In the genomic region with DNA sequence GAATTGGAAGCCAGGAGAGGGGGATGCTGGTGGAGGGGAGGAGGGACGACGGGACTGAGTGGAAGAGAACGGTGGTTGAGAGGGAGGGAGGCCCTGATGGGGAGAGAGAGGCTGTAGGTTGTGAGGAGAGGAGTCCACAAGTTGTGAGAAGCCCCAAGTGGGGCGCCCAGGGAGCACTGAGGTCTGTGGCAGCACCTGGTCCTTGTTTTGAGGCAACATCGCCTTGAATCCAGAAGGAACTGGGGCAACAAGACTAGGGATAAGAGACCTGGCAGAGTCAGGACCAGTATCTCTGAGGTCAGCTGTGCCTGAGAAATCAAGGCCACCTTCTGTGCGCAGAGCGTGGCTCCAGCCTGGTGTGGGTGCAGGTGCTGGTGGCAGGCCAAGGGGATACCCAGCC, we compare ENCODE assay signal across 22 cellular contexts. TPM values are rescaled to one million over a fixed set of nuclear protein-coding genes. Genes with fewer than 3 reads are reported as not detected.
DNase-seq lines count a peak whose midpoint lies in the region; FAIRE-seq and TF ChIP-seq lines count a peak whose summit lies in the region.
"Had no signal": no experiment of that assay in that cellular context is flagged by ENCODE, and none has a peak within 500 bp of the region (broad histone marks: within the 10 kb centered on the region; RNA-seq: fewer than 3 reads in every experiment).

No MANE protein-coding gene starts in this region.

- no peak overlapping the region for H2AK5ac ChIP-seq in H1 (ENCODE audit: low read depth, low read length)

- H3K4me2 ChIP-seq in H1 (ENCODE audit: insufficient read depth in 1 of 2, low read depth in 2 of 2, low read length in 2 of 2): no peak overlapping the region
- no peak overlapping the region for H3K4me2 ChIP-seq in neural progenitor cell
- no peak overlapping the region for H3K4me2 ChIP-seq in SK-N-SH
- H3K4me2 ChIP-seq: A549 had no signal

- peak overlapping the region; percentile 63; the same call in 1 of the 2 replicates for H2BK15ac ChIP-seq in H1 (ENCODE audit: low read length)

- TF ChIP-seq POLR2A in H1 (IDR thresholded peaks at IDR 0.05; ENCODE audit: control extremely low read depth in 1 of 2, low read depth in 2 of 2, low read length in 2 of 2): no peak

- no peak overlapping the region for H3K56ac ChIP-seq in H1 (replicated peaks; ENCODE audit: insufficient read length, low read depth, low read length)

- peak overlapping the region; percentile 65 for H3K27ac Mint-ChIP-seq in neural progenitor cell
- H3K27ac Mint-ChIP-seq: CD8-positive, alpha-beta T cell; HFFc6 had no signal

- peaks cover 3% of the 10 kb centered on the region for H3K9me3 Mint-ChIP-seq in neural progenitor cell
- H3K9me3 Mint-ChIP-seq: HFFc6 had no signal

- no peak for FAIRE-seq in H1 (lab: Jason Lieb, UNC)
- FAIRE-seq: A549, D721Med, G401.6, GM12891 had no signal

- H3K27me3 ChIP-seq in H1 (replicated peaks in 1 of 4; ENCODE audit: control insufficient read depth in 3 of 4, extremely low read depth in 1 of 4, insufficient read depth in 3 of 4, low read length in 3 of 4) (no peaks in the 10 kb centered on the region), neural progenitor cell (peaks cover 7% of the 10 kb centered on the region), SK-N-SH (ENCODE audit: insufficient read depth) (peaks cover 24% of the 10 kb centered on the region; the same call in 1 of the 2 replicates)
- H3K27me3 ChIP-seq: BE2C had no signal

- TF ChIP-seq RAD21 in H1 (IDR thresholded peaks at IDR 0.05 in 1 of 2, conservative IDR thresholded peaks at IDR 0.05 in 1 of 2; ENCODE audit: low read depth in 2 of 2, low read length in 2 of 2): no peak
- TF ChIP-seq RAD21 in SK-N-SH (IDR thresholded peaks at IDR 0.05; ENCODE audit: low read length): no peak

- no peak overlapping the region for H2BK12ac ChIP-seq in H1 (ENCODE audit: low read depth, low read length)

- no peak overlapping the region for H4K5ac ChIP-seq in H1 (ENCODE audit: insufficient read length, low read depth, low read length)

- H3K9me3 ChIP-seq in HEK293 (ENCODE audit: control insufficient read depth, insufficient read depth, low read depth, low read length) (no peaks in the 10 kb centered on the region), H1 (ENCODE audit: insufficient read depth in 2 of 2, low read depth in 1 of 2, low read length in 1 of 2) (no peaks in the 10 kb centered on the region), neural progenitor cell (ENCODE audit: low read depth) (no peaks in the 10 kb centered on the region), SK-N-SH (peaks cover 4% of the 10 kb centered on the region)
- H3K9me3 ChIP-seq: A549, BE2C, HAP-1 had no signal

- H3K79me1 ChIP-seq in H1 (ENCODE audit: low read depth, low read length): peaks cover 4% of the 10 kb centered on the region; the same call in 1 of the 2 replicates

- H3K9ac ChIP-seq in H1 (replicated peaks in 1 of 4; ENCODE audit: extremely low read depth in 1 of 4, low read depth in 3 of 4, low read length in 3 of 4) (no peak overlapping the region), neural progenitor cell (no peak overlapping the region), SK-N-SH (no peak overlapping the region)
- H3K9ac ChIP-seq: GM23248 had no signal

- no peak for TF ChIP-seq EP300 in H1 (IDR thresholded peaks at IDR 0.05; ENCODE audit: borderline replicate concordance in 1 of 2, low read depth in 2 of 2, low read length in 2 of 2)
- TF ChIP-seq EP300 in SK-N-SH (IDR thresholded peaks at IDR 0.05; ENCODE audit: borderline replicate concordance in 1 of 2, low read depth in 1 of 2, low read length in 1 of 2): no peak

- H3K23ac ChIP-seq in H1 (ENCODE audit: insufficient read length): no peak overlapping the region

- no peak overlapping the region for H2BK5ac ChIP-seq in H1 (ENCODE audit: low read depth, low read length)

- peaks cover 5% of the 10 kb centered on the region for H3K27me3 Mint-ChIP-seq in neural progenitor cell (ENCODE audit: insufficient read depth, low read depth)

- WGBS in H1 (ENCODE audit: extremely low coverage in 1 of 2, insufficient coverage in 1 of 2, insufficient read length in 1 of 2, insufficient replicate concordance in 2 of 2, low coverage in 1 of 2, low lambda C conversion rate in 2 of 2, missing lambda C conversion rate in 1 of 2), 2 experiments: 88% methylated on average over 7 of the region's 7 CpGs; no CpG with 5 or more reads in 1 of the 2 experiments
- 80% methylated on average over 7 of the region's 7 CpGs for WGBS in SK-N-SH (ENCODE audit: low lambda C conversion rate)

- H3K4me1 ChIP-seq in HEK293 (ENCODE audit: control insufficient read depth, insufficient read depth, low read length) (no peaks in the 10 kb centered on the region), H1 (replicated peaks in 1 of 4; ENCODE audit: control insufficient read depth in 3 of 4, insufficient read depth in 4 of 4, low read length in 3 of 4) (peaks cover 0 to 4% (median 3%) of the 10 kb centered on the region in 4 experiments; a peak in 5 of 7 replicates), neural progenitor cell (peaks cover 6% of the 10 kb centered on the region), SK-N-SH (ENCODE audit: control insufficient read depth in 1 of 2, insufficient read depth in 2 of 2, low read depth in 1 of 2, low read length in 1 of 2) (peaks cover 4 to 8% of the 10 kb centered on the region in 2 experiments; a peak in 3 of 4 replicates)
- H3K4me1 ChIP-seq: BE2C had no signal

- H3K4me3 Mint-ChIP-seq in neural progenitor cell: no peak overlapping the region
- H3K4me3 Mint-ChIP-seq: CD8-positive, alpha-beta T cell; HFFc6 had no signal

- no peak overlapping the region for H2BK120ac ChIP-seq in H1 (replicated peaks; ENCODE audit: low read depth, low read length)

- H3K4me3 ChIP-seq in HEK293 (ENCODE audit: low read depth, low read length) (no peak overlapping the region), H1 (ENCODE audit: extremely low read depth in 1 of 4, insufficient read depth in 2 of 4, low read depth in 3 of 4, low read length in 4 of 4) (no peak overlapping the region), neural progenitor cell (no peak overlapping the region), SK-N-SH (ENCODE audit: low read depth in 2 of 2, low read length in 1 of 2) (no peak overlapping the region)
- H3K4me3 ChIP-seq: A549, GM23248, HAP-1 had no signal

- H4K8ac ChIP-seq in H1 (ENCODE audit: extremely low read depth, insufficient read depth, low read length): peak overlapping the region; percentile 71; the same call in 1 of the 2 replicates

- no peaks in the 10 kb centered on the region for H3K36me3 Mint-ChIP-seq in neural progenitor cell

- peaks cover 0 to under 1% of the 10 kb centered on the region in 2 experiments; a peak in 1 of 3 replicates for H3K36me3 ChIP-seq in HEK293 (ENCODE audit: control insufficient read depth in 2 of 2, insufficient read depth in 1 of 2, low read length in 2 of 2)
- no peaks in the 10 kb centered on the region for H3K36me3 ChIP-seq in H1 (ENCODE audit: control insufficient read depth in 2 of 4, insufficient read depth in 4 of 4, low read length in 3 of 4)
- no peaks in the 10 kb centered on the region for H3K36me3 ChIP-seq in neural progenitor cell
- no peaks in the 10 kb centered on the region for H3K36me3 ChIP-seq in SK-N-SH (replicated peaks in 1 of 2; ENCODE audit: control insufficient read depth in 1 of 2, insufficient read depth in 2 of 2, low read length in 1 of 2)
- H3K36me3 ChIP-seq: BE2C had no signal

- H2AFZ ChIP-seq in H1 (ENCODE audit: low read length) (no peak overlapping the region), neural progenitor cell (replicated peaks) (no peak overlapping the region), SK-N-SH (ENCODE audit: low read depth) (no peak overlapping the region)
- H2AFZ ChIP-seq: GM23248 had no signal

- H3K79me2 ChIP-seq in H1 (ENCODE audit: control insufficient read depth in 1 of 2, insufficient read depth in 2 of 2, low read length in 2 of 2) (peaks cover 0 to 9% of the 10 kb centered on the region in 2 experiments; a peak in 2 of 4 replicates), neural progenitor cell (ENCODE audit: low read depth) (peaks cover 11% of the 10 kb centered on the region), SK-N-SH (ENCODE audit: insufficient read depth) (peaks cover 13% of the 10 kb centered on the region)

- H3K23me2 ChIP-seq in H1 (ENCODE audit: low read depth, low read length): peaks cover 2% of the 10 kb centered on the region; the same call in 1 of the 2 replicates

- H4K91ac ChIP-seq in H1 (replicated peaks; ENCODE audit: insufficient read length, low read length): no peak overlapping the region

- H3F3A ChIP-seq in neural progenitor cell (ENCODE audit: low read depth): peaks cover 8% of the 10 kb centered on the region
- H3F3A ChIP-seq in SK-N-SH (replicated peaks; ENCODE audit: insufficient read depth): no peaks in the 10 kb centered on the region

- H4K20me1 ChIP-seq in H1 (replicated peaks in 1 of 2; ENCODE audit: control insufficient read depth in 1 of 2, insufficient read depth in 2 of 2, low read length in 2 of 2) (peaks cover 2 to 3% of the 10 kb centered on the region in 2 experiments), neural progenitor cell (ENCODE audit: low read depth) (peaks cover 6% of the 10 kb centered on the region), SK-N-SH (ENCODE audit: insufficient read depth) (peaks cover 4% of the 10 kb centered on the region; the same call in 1 of the 2 replicates)

- H3K9me2 ChIP-seq in SK-N-SH: no peaks in the 10 kb centered on the region

- CTCF ChIA-PET in HEK293 (lab: Yijun Ruan, JAX) (no interaction called here), H1 (lab: Charles Lee; ENCODE audit: partially characterized antibody) (interaction anchor here (0.8 to 3.7 kb wide), 6 partner anchors 24 to 127 kb away, joined by 3 to 11 read pairs (median 4); no protein-coding TSS in a partner anchor), SK-N-SH (lab: Yijun Ruan, JAX) (interaction anchor here (1.2 to 1.6 kb wide), 2 partner anchors 28 to 54 kb away, joined by 4 to 5 read pairs; no protein-coding TSS in a partner anchor)

- TF ChIP-seq CTCF in HEK293 (tag by site-specific recombination; IDR thresholded peaks at IDR 0.05) (no peak), H1 (IDR thresholded peaks at IDR 0.05; ENCODE audit: control extremely low read depth in 1 of 3, insufficient read depth in 1 of 3, low read depth in 1 of 3, low read length in 3 of 3) (no peak), neural progenitor cell (IDR thresholded peaks at IDR 0.05) (no peak), SK-N-SH (IDR thresholded peaks at IDR 0.05) (no peak)

- H3K4ac ChIP-seq in H1 (replicated peaks; ENCODE audit: insufficient read length, low read depth, low read length): no peak overlapping the region

- H3K14ac ChIP-seq in H1 (ENCODE audit: insufficient read length): no peak overlapping the region

- H2BK20ac ChIP-seq in H1 (ENCODE audit: low read length): no peak overlapping the region

- H3K4me1 Mint-ChIP-seq in neural progenitor cell: peaks cover 7% of the 10 kb centered on the region

- POLR2A ChIA-PET in HEK293 (lab: Yijun Ruan, JAX): no interaction called here
- POLR2A ChIA-PET in H1 (lab: Charles Lee; ENCODE audit: partially characterized antibody): interaction anchor here (1.2 to 1.5 kb wide), 2 partner anchors 11 to 12 kb away, joined by 4 to 5 read pairs; a partner anchor contains a TSS
- POLR2A ChIA-PET in SK-N-SH (lab: Yijun Ruan, JAX): no interaction called here

- DNase-seq in H1 (ENCODE audit: low read depth in 1 of 2, low spot score in 2 of 2) (no peak), neural progenitor cell (ENCODE audit: low spot score) (no peak), kidney glomerular epithelial cell (lab: John Stamatoyannopoulos, UW) (no peak), SK-N-SH (no peak), amniotic stem cell (lab: John Stamatoyannopoulos, UW) (no peak)
- DNase-seq: BE2C; CD8-positive, alpha-beta T cell; COR-L47; DMS153; DMS79 treated with DMSO at 0.1 percent for 48 hours; EL; GM23248; HFFc6 had no signal

- H3K27ac ChIP-seq in HEK293 (ENCODE audit: extremely low read depth, low read depth, low read length) (no peak overlapping the region), H1 (ENCODE audit: low read depth, low read length) (no peak overlapping the region), neural progenitor cell (no peak overlapping the region), SK-N-SH (ENCODE audit: low read depth in 2 of 2, low read length in 1 of 2) (no peak overlapping the region)
- H3K27ac ChIP-seq: A549, C4-2B, GM23248 had no signal

- H3K18ac ChIP-seq in H1 (ENCODE audit: extremely low read depth, low read length): no peak overlapping the region; the same call in 1 of the 2 replicates

RNA-seq across cellular contexts. Expression of a gene that starts 1.1 kb away (rescaled TPM):
- total RNA-seq in H1 (2021; fragmentation: NEBNext Ultra II Directional; extraction: Animal tissue kit (Norgen Biotek cat#: 25700)): not detected in 2 replicates
- not detected in 2 replicates for polyA plus RNA-seq in H1 (2011; rRNA removed)
- not detected for polyA plus RNA-seq in H1 (2011; cell fraction: cytosol; rRNA removed)
- not detected for polyA plus RNA-seq in H1 (2011; cell fraction: nucleus; rRNA removed)
- not detected in 4 replicates for polyA plus RNA-seq in H1 (2012, experiment 1 of 2)
- not detected for polyA plus RNA-seq in H1 (2012, experiment 2 of 2)
- not detected for polyA plus RNA-seq in H1 (2013, experiment 1 of 2)
- not detected for polyA plus RNA-seq in H1 (2013, experiment 2 of 2)
- not detected in 2 replicates for polyA minus RNA-seq in H1 (2011; rRNA and poly(A)+ RNA removed)
- polyA minus RNA-seq in H1 (2011; cell fraction: cytosol; rRNA and poly(A)+ RNA removed): not detected
- not detected for polyA minus RNA-seq in H1 (2011; cell fraction: nucleus; rRNA and poly(A)+ RNA removed)
- not detected in 2 replicates for total RNA-seq in neural progenitor cell (ENCODE audit: low replicate concordance)
- polyA plus RNA-seq in SK-N-SH (2012; rRNA removed): not detected in 2 replicates
- not detected in 2 replicates for polyA plus RNA-seq in SK-N-SH (2012; cell fraction: cytosol; rRNA removed)
- polyA plus RNA-seq in SK-N-SH (2012; cell fraction: nucleus; rRNA removed): not detected in 2 replicates
- total RNA-seq: CD8-positive, alpha-beta T cell; GM23248; HFFc6; HT1080 had no signal
- polyA plus RNA-seq: A549, AG04450, GM23248 had no signal

RNA-seq across cellular contexts. Expression of a gene that starts 3.7 kb away (rescaled TPM):
- 51.2 and 54.1 TPM in 2 replicates for total RNA-seq in H1 (2021; fragmentation: NEBNext Ultra II Directional; extraction: Animal tissue kit (Norgen Biotek cat#: 25700))
- polyA plus RNA-seq in H1 (2011; rRNA removed) (72.2 and 74.4 TPM in 2 replicates), SK-N-SH (2012; rRNA removed) (47.9 and 51.3 TPM in 2 replicates)
- polyA plus RNA-seq in H1 (2011; cell fraction: cytosol; rRNA removed): 71.6 TPM
- polyA plus RNA-seq in H1 (2011; cell fraction: nucleus; rRNA removed): 92.0 TPM
- polyA plus RNA-seq in H1 (2012, experiment 1 of 2): 36.7 to 55.6 TPM (median 49.3 TPM) in 4 replicates
- 69.2 TPM for polyA plus RNA-seq in H1 (2012, experiment 2 of 2)
- 37.6 TPM for polyA plus RNA-seq in H1 (2013, experiment 1 of 2)
- polyA plus RNA-seq in H1 (2013, experiment 2 of 2): 36.8 TPM
- 87.7 and 101 TPM in 2 replicates for polyA minus RNA-seq in H1 (2011; rRNA and poly(A)+ RNA removed)
- 21.7 TPM for polyA minus RNA-seq in H1 (2011; cell fraction: cytosol; rRNA and poly(A)+ RNA removed)
- 27.5 TPM for polyA minus RNA-seq in H1 (2011; cell fraction: nucleus; rRNA and poly(A)+ RNA removed)
- total RNA-seq in neural progenitor cell (ENCODE audit: low replicate concordance): 25.1 and 39.8 TPM in 2 replicates
- polyA plus RNA-seq in SK-N-SH (2012; cell fraction: cytosol; rRNA removed): 28.0 and 38.7 TPM in 2 replicates
- polyA plus RNA-seq in SK-N-SH (2012; cell fraction: nucleus; rRNA removed): 95.6 and 126 TPM in 2 replicates

RNA-seq across cellular contexts. Expression of a gene that starts 10.7 kb away (rescaled TPM):
- total RNA-seq in H1 (2021; fragmentation: NEBNext Ultra II Directional; extraction: Animal tissue kit (Norgen Biotek cat#: 25700)): not detected in 2 replicates
- polyA plus RNA-seq in H1 (2011; rRNA removed) (0.02 TPM in 2 replicates), SK-N-SH (2012; rRNA removed) (not detected in 2 replicates)
- polyA plus RNA-seq in H1 (2011; cell fraction: cytosol; rRNA removed): 0.04 TPM
- 0.03 TPM for polyA plus RNA-seq in H1 (2011; cell fraction: nucleus; rRNA removed)
- 0.07 TPM in 1 of 4 replicates, not detected in the others for polyA plus RNA-seq in H1 (2012, experiment 1 of 2)
- polyA plus RNA-seq in H1 (2012, experiment 2 of 2): not detected
- polyA plus RNA-seq in H1 (2013, experiment 1 of 2): not detected
- under 0.01 TPM for polyA plus RNA-seq in H1 (2013, experiment 2 of 2)
- not detected in 2 replicates for polyA minus RNA-seq in H1 (2011; rRNA and poly(A)+ RNA removed)
- not detected for polyA minus RNA-seq in H1 (2011; cell fraction: cytosol; rRNA and poly(A)+ RNA removed)
- polyA minus RNA-seq in H1 (2011; cell fraction: nucleus; rRNA and poly(A)+ RNA removed): not detected
- total RNA-seq in neural progenitor cell (ENCODE audit: low replicate concordance): 0.03 TPM in 1 of 2 replicates, not detected in the other
- not detected in 2 replicates for polyA plus RNA-seq in SK-N-SH (2012; cell fraction: cytosol; rRNA removed)
- polyA plus RNA-seq in SK-N-SH (2012; cell fraction: nucleus; rRNA removed): 0.01 TPM in 1 of 2 replicates, not detected in the other
- total RNA-seq: CD8-positive, alpha-beta T cell; GM23248; HFFc6; HT1080 had no signal
- polyA plus RNA-seq: A549, AG04450, GM23248 had no signal

RNA-seq across cellular contexts. Expression of a gene that starts 14.5 kb away (rescaled TPM):
- total RNA-seq in H1 (2021; fragmentation: NEBNext Ultra II Directional; extraction: Animal tissue kit (Norgen Biotek cat#: 25700)): 0.20 and 0.50 TPM in 2 replicates
- polyA plus RNA-seq in H1 (2011; rRNA removed) (0.88 and 1.1 TPM in 2 replicates), SK-N-SH (2012; rRNA removed) (3.3 and 4.1 TPM in 2 replicates)
- 0.70 TPM for polyA plus RNA-seq in H1 (2011; cell fraction: cytosol; rRNA removed)
- polyA plus RNA-seq in H1 (2011; cell fraction: nucleus; rRNA removed): 0.94 TPM
- 0.35 to 0.93 TPM (median 0.38 TPM) in 4 replicates for polyA plus RNA-seq in H1 (2012, experiment 1 of 2)
- not detected for polyA plus RNA-seq in H1 (2012, experiment 2 of 2)
- 0.26 TPM for polyA plus RNA-seq in H1 (2013, experiment 1 of 2)
- 0.15 TPM for polyA plus RNA-seq in H1 (2013, experiment 2 of 2)
- 0.28 and 0.78 TPM in 2 replicates for polyA minus RNA-seq in H1 (2011; rRNA and poly(A)+ RNA removed)
- polyA minus RNA-seq in H1 (2011; cell fraction: cytosol; rRNA and poly(A)+ RNA removed): not detected
- polyA minus RNA-seq in H1 (2011; cell fraction: nucleus; rRNA and poly(A)+ RNA removed): 0.80 TPM
- 0.65 and 1.1 TPM in 2 replicates for total RNA-seq in neural progenitor cell (ENCODE audit: low replicate concordance)
- 1.1 and 1.4 TPM in 2 replicates for polyA plus RNA-seq in SK-N-SH (2012; cell fraction: cytosol; rRNA removed)
- 7.7 and 8.6 TPM in 2 replicates for polyA plus RNA-seq in SK-N-SH (2012; cell fraction: nucleus; rRNA removed)
- total RNA-seq: GM23248, HFFc6, HT1080 had no signal
- polyA plus RNA-seq: GM23248 had no signal

RNA-seq across cellular contexts. Expression of a gene that starts 19.2 kb away (rescaled TPM):
- 3.4 and 3.5 TPM in 2 replicates for total RNA-seq in H1 (2021; fragmentation: NEBNext Ultra II Directional; extraction: Animal tissue kit (Norgen Biotek cat#: 25700))
- polyA plus RNA-seq in H1 (2011; rRNA removed) (2.5 and 3.7 TPM in 2 replicates), SK-N-SH (2012; rRNA removed) (17.1 and 18.3 TPM in 2 replicates)
- polyA plus RNA-seq in H1 (2011; cell fraction: cytosol; rRNA removed): 3.6 TPM
- polyA plus RNA-seq in H1 (2011; cell fraction: nucleus; rRNA removed): 4.3 TPM
- 2.3 to 4.1 TPM (median 3.1 TPM) in 4 replicates for polyA plus RNA-seq in H1 (2012, experiment 1 of 2)
- 1.6 TPM for polyA plus RNA-seq in H1 (2012, experiment 2 of 2)
- polyA plus RNA-seq in H1 (2013, experiment 1 of 2): 6.9 TPM
- 7.4 TPM for polyA plus RNA-seq in H1 (2013, experiment 2 of 2)
- 2.1 and 2.7 TPM in 2 replicates for polyA minus RNA-seq in H1 (2011; rRNA and poly(A)+ RNA removed)
- 2.7 TPM for polyA minus RNA-seq in H1 (2011; cell fraction: cytosol; rRNA and poly(A)+ RNA removed)
- 1.00 TPM for polyA minus RNA-seq in H1 (2011; cell fraction: nucleus; rRNA and poly(A)+ RNA removed)
- 2.1 and 3.0 TPM in 2 replicates for total RNA-seq in neural progenitor cell (ENCODE audit: low replicate concordance)
- 14.7 and 20.2 TPM in 2 replicates for polyA plus RNA-seq in SK-N-SH (2012; cell fraction: cytosol; rRNA removed)
- 14.7 and 15.3 TPM in 2 replicates for polyA plus RNA-seq in SK-N-SH (2012; cell fraction: nucleus; rRNA removed)
- total RNA-seq: CD8-positive, alpha-beta T cell had no signal
